8 cellular contexts compared by ENCODE assay signal in genomic region chr11:112355726-112356125, GRCh38.
DNase-seq lines count a peak whose midpoint lies in the region; ATAC-seq and TF ChIP-seq lines count a peak whose summit lies in the region.

No MANE protein-coding gene starts in this region.

- H3K9ac ChIP-seq in colonic mucosa (ENCODE audit: low read depth in 2 of 2, low read length in 2 of 2), result no peak overlapping the region

- no peaks in the 10 kb centered on the region for H3K27me3 Mint-ChIP-seq in activated naive CD4-positive, alpha-beta T cell treated with anti-CD3 and anti-CD28 coated beads for 36 hours (ENCODE audit: low read depth)
- H3K27me3 Mint-ChIP-seq in type B pancreatic cell, result no peaks in the 10 kb centered on the region

- H3K9me3 Mint-ChIP-seq in activated naive CD4-positive, alpha-beta T cell treated with anti-CD3 and anti-CD28 coated beads for 36 hours, result no peaks in the 10 kb centered on the region
- H3K9me3 Mint-ChIP-seq in type B pancreatic cell, result peaks cover 4% of the 10 kb centered on the region

- intact Hi-C loops in activated naive CD4-positive, alpha-beta T cell treated with anti-CD3 and anti-CD28 coated beads for 36 hours (cut with micrococcal nuclease), result no loop called here
- intact Hi-C loops in colonic mucosa (cut with DNase I), result no loop called here

- ATAC-seq in HG02981 (IDR thresholded peaks at IDR 0.05; ENCODE audit: unreplicated experiment), result no peak
- no peak for ATAC-seq in GM19035 (IDR thresholded peaks at IDR 0.05; ENCODE audit: unreplicated experiment)
- no peak for ATAC-seq in HG02588 (IDR thresholded peaks at IDR 0.05; ENCODE audit: unreplicated experiment)

- H3K4me3 Mint-ChIP-seq in activated naive CD4-positive, alpha-beta T cell treated with anti-CD3 and anti-CD28 coated beads for 36 hours, result no peak overlapping the region
- H3K4me3 Mint-ChIP-seq in type B pancreatic cell, result no peak overlapping the region

- H3K9me3 ChIP-seq in colonic mucosa, result no peaks in the 10 kb centered on the region

- peak; percentile 24 for DNase-seq in activated naive CD4-positive, alpha-beta T cell treated with anti-CD3 and anti-CD28 coated beads for 36 hours
- no peak for DNase-seq in activated naive CD4-positive, alpha-beta T cell treated with Interleukin-2 at 50 U/mL for 16 hours
- DNase-seq in NCI-H2196 treated with DMSO at 0.1 percent for 48 hours (lab: John Stamatoyannopoulos, UW; ENCODE audit: unreplicated experiment), result peak; percentile 65
- peak; percentile 28 for DNase-seq in colonic mucosa
- no peak for DNase-seq in type B pancreatic cell (ENCODE audit: extremely low spot score, unreplicated experiment)

- CTCF ChIA-PET in activated naive CD4-positive, alpha-beta T cell treated with anti-CD3 and anti-CD28 coated beads for 36 hours (lab: Charles Lee), result interaction anchor here (0.6 to 0.7 kb wide), 2 partner anchors 16 to 625 kb away, joined by 3 read pairs; no protein-coding TSS in a partner anchor

- H3K36me3 ChIP-seq in colonic mucosa, result no peaks in the 10 kb centered on the region

- TF ChIP-seq CTCF in colonic mucosa (IDR thresholded peaks at IDR 0.05) (no peak), type B pancreatic cell (conservative IDR thresholded peaks at IDR 0.05) (peak; percentile 26)

- H3K27me3 ChIP-seq in colonic mucosa, result no peaks in the 10 kb centered on the region

- H3K36me3 Mint-ChIP-seq in activated naive CD4-positive, alpha-beta T cell treated with anti-CD3 and anti-CD28 coated beads for 36 hours (ENCODE audit: low read depth), result no peaks in the 10 kb centered on the region
- no peaks in the 10 kb centered on the region for H3K36me3 Mint-ChIP-seq in type B pancreatic cell

- H3K4me1 ChIP-seq in colonic mucosa, result no peaks in the 10 kb centered on the region

- H3K27ac ChIP-seq in colonic mucosa, result no peak overlapping the region

- H3K4me3 ChIP-seq in colonic mucosa, result no peak overlapping the region

- H3K4me1 Mint-ChIP-seq in activated naive CD4-positive, alpha-beta T cell treated with anti-CD3 and anti-CD28 coated beads for 36 hours (ENCODE audit: low read depth), result peaks cover 3% of the 10 kb centered on the region
- peaks cover 4% of the 10 kb centered on the region for H3K4me1 Mint-ChIP-seq in type B pancreatic cell (ENCODE audit: unreplicated experiment)

- H3K27ac Mint-ChIP-seq in activated naive CD4-positive, alpha-beta T cell treated with anti-CD3 and anti-CD28 coated beads for 36 hours, result no peak overlapping the region
- H3K27ac Mint-ChIP-seq in type B pancreatic cell, result no peak overlapping the region

Comparison
In these comparisons a context has a peak if more than half of its experiments do, and no peak if none do; other contexts are left out.
1. DNase-seq: peak in activated naive CD4-positive, alpha-beta T cell treated with anti-CD3 and anti-CD28 coated beads for 36 hours (single experiment), NCI-H2196 treated with DMSO at 0.1 percent for 48 hours (single experiment) and colonic mucosa (single experiment); none in activated naive CD4-positive, alpha-beta T cell treated with Interleukin-2 at 50 U/mL for 16 hours (single experiment) and type B pancreatic cell (single experiment).